26 cellular contexts compared by ENCODE assay signal in the genomic region with DNA sequence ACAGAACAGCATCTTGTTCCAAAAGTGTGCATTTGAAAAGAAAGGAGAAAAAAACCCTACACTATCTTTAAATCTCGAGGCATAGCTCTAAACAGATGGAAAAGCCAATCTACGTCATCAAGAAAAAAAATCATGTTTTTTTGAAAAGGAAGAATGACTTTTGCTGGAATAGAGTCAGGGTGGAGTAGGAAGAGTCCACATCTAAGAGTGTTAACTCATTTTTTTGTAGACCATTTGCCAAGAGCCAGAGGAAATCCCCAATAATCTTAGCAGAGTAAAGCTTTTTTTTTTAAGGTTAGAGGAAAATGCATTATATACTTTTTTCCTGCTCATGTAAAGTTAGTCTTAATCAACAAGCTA. TPM values are rescaled to one million over a fixed set of nuclear protein-coding genes. Genes with fewer than 3 reads are reported as not detected.
"Had no signal": no experiment of that assay in that cellular context is flagged by ENCODE, and none has a peak within 500 bp of the region (broad histone marks: within the 10 kb centered on the region; RNA-seq: fewer than 3 reads in every experiment).

No MANE protein-coding gene starts in this region.

- H3K27ac ChIP-seq: esophagus squamous epithelium, SK-N-MC had no signal

- ATAC-seq: activated CD8-positive, alpha-beta T cell treated with anti-CD3 and anti-CD28 coated beads for 36 hours; activated T-cell treated with anti-CD3 and anti-CD28 coated beads, Interleukin-2, amount 50 U/mL, for 4 hours; activated T-helper 17 cell treated with anti-CD3 and anti-CD28 coated beads, Interleukin-2, amount 50 U/mL, for 72 hours; left lobe of liver; mucosa of descending colon; natural killer cell treated with Interleukin-12 subunit alpha and Interleukin-12 subunit beta and Interleukin-15 and Interleukin-18, amount 100 ng/mL, for 72 hours; stimulated activated naive CD8-positive, alpha-beta T cell treated with anti-CD3 and anti-CD28 coated beads, Interleukin-15, amount 100 ng/mL, for 72 hours; WTC11 had no signal

- H3K36me3 ChIP-seq: esophagus squamous epithelium, tibial nerve had no signal

- H3K4me3 ChIP-seq: esophagus squamous epithelium, lung, mucosa of descending colon, SK-N-MC, tibial nerve had no signal

- DNase-seq: activated CD4-positive, alpha-beta T cell treated with anti-CD3 and anti-CD28 coated beads for 1 hour; activated CD4-positive, alpha-beta T cell treated with anti-CD3 and anti-CD28 coated beads, Interleukin-2, amount 50 U/mL, for 1 hour; activated CD8-positive, alpha-beta T cell treated with anti-CD3 and anti-CD28 coated beads for 36 hours; activated gamma-delta T cell treated with Interleukin-2 at 50 U/mL for 16 hours; activated naive CD4-positive, alpha-beta T cell treated with anti-CD3 and anti-CD28 coated beads, Interleukin-2, amount 50 U/mL, for 16 hours; activated T-cell treated with anti-CD3 and anti-CD28 coated beads, Interleukin-2, amount 50 U/mL, for 4 hours; amniotic stem cell; central memory CD4-positive, alpha-beta T cell; dermis blood vessel endothelial cell; effector CD4-positive, alpha-beta T cell; esophagus squamous epithelium; head of caudate nucleus; kidney glomerular epithelial cell; mucosa of descending colon; small intestine; stimulated activated CD4-positive, alpha-beta T cell treated with anti-CD3 and anti-CD28 coated beads, Interleukin-4, amount 100 ng/mL, for 24 hours; stimulated activated CD8-positive, alpha-beta memory T cell treated with anti-CD3 and anti-CD28 coated beads, Interleukin-4, amount 100 ng/mL, for 48 hours; stimulated activated naive CD8-positive, alpha-beta T cell treated with anti-CD3 and anti-CD28 coated beads, Interleukin-15, amount 100 ng/mL, for 72 hours; T-helper 2 cell had no signal

- H3K9me3 ChIP-seq: esophagus squamous epithelium, mucosa of descending colon, tibial nerve had no signal

- H3K27me3 ChIP-seq: esophagus squamous epithelium, tibial nerve had no signal

RNA-seq across cellular contexts. Expression of gene ABI3BP, which starts 23.7 kb away (rescaled TPM):
- total RNA-seq: activated CD8-positive, alpha-beta T cell treated with anti-CD3 and anti-CD28 coated beads for 36 hours; natural killer cell treated with Interleukin-12 subunit alpha and Interleukin-12 subunit beta and Interleukin-15 and Interleukin-18, amount 100 ng/mL, for 72 hours had no signal
